ENCODE assay signal across 29 cellular contexts in genomic region chr18:12497839-12498238, GRCh38.
"Had no signal": no experiment of that assay in that cellular context is flagged by ENCODE, and none has a peak within 500 bp of the region (broad histone marks: within the 10 kb centered on the region; RNA-seq: fewer than 3 reads in every experiment).

No MANE protein-coding gene starts in this region.

- H3K9ac ChIP-seq: neural progenitor cell, parathyroid adenoma had no signal

- H3K4me1 ChIP-seq: neural progenitor cell, parathyroid adenoma, psoas muscle, right lobe of liver, sigmoid colon, suprapubic skin, testis, tibial artery, transverse colon, vagina had no signal

- H3K4me2 ChIP-seq: neural progenitor cell had no signal

- H3K4me3 Mint-ChIP-seq: naive thymus-derived CD4-positive, alpha-beta T cell; natural killer cell; nephron; neural progenitor cell; stimulated activated memory B cell treated with anti-CD40 and anti-IgM and Interleukin-4, amounts not matched to agents 10 μg/mL and 1 μg/mL and 100 μg/mL, for 72 hours; stimulated activated naive CD8-positive, alpha-beta T cell treated with anti-CD3 and anti-CD28 coated beads, Interleukin-15, amount 100 ng/mL, for 72 hours; type B pancreatic cell had no signal

- H3K27ac ChIP-seq: neural progenitor cell, ovary, parathyroid adenoma, psoas muscle, right lobe of liver, sigmoid colon, suprapubic skin, testis, tibial artery, transverse colon, vagina had no signal

- DNase-seq: naive thymus-derived CD4-positive, alpha-beta T cell; natural killer cell; occipital lobe; ovary; posterior cingulate gyrus; psoas muscle; right cardiac atrium; right lobe of liver; sigmoid colon; small intestine; stimulated activated CD4-positive, alpha-beta T cell treated with anti-CD3 and anti-CD28 coated beads, Interleukin-1b, Interleukin-23, amount 100 ng/mL, for 48 hours; stimulated activated CD4-positive, alpha-beta T cell treated with anti-CD3 and anti-CD28 coated beads, Interleukin-4, amount 100 ng/mL, for 1 hour; stimulated activated CD4-positive, alpha-beta T cell treated with anti-CD3 and anti-CD28 coated beads, Interleukin-4, amount 100 ng/mL, for 4 hours; stimulated activated CD8-positive, alpha-beta memory T cell treated with anti-CD3 and anti-CD28 coated beads, Interleukin-4, amount 100 ng/mL, for 48 hours; stimulated activated naive CD4-positive, alpha-beta T cell; stimulated activated naive CD8-positive, alpha-beta T cell treated with anti-CD3 and anti-CD28 coated beads, Interleukin-15, amount 100 ng/mL, for 72 hours; stimulated activated naive CD8-positive, alpha-beta T cell treated with anti-CD3 and anti-CD28 coated beads, Interleukin-15, Interleukin-2, amounts not matched to agents 100 U/mL and 50 U/mL, for 24 hours; substantia nigra; testis; tibial artery; transverse colon had no signal

- H3K4me1 Mint-ChIP-seq: nephron; neural progenitor cell; stimulated activated memory B cell treated with anti-CD40 and anti-IgM and Interleukin-4, amounts not matched to agents 10 μg/mL and 1 μg/mL and 100 μg/mL, for 72 hours; stimulated activated naive CD8-positive, alpha-beta T cell treated with anti-CD3 and anti-CD28 coated beads, Interleukin-15, amount 100 ng/mL, for 72 hours had no signal

- H3K36me3 ChIP-seq: neural progenitor cell, ovary, right lobe of liver, transverse colon had no signal

- H3K27me3 ChIP-seq: neural progenitor cell, ovary, right lobe of liver, sigmoid colon, suprapubic skin, testis, tibial artery, transverse colon, vagina had no signal

- H3K27me3 Mint-ChIP-seq: naive thymus-derived CD4-positive, alpha-beta T cell; progenitor cell of endocrine pancreas; stimulated activated memory B cell treated with anti-CD40 and anti-IgM and Interleukin-4, amounts not matched to agents 10 μg/mL and 1 μg/mL and 100 μg/mL, for 72 hours; stimulated activated naive CD8-positive, alpha-beta T cell treated with anti-CD3 and anti-CD28 coated beads, Interleukin-15, amount 100 ng/mL, for 72 hours; type B pancreatic cell had no signal

- H3K27ac Mint-ChIP-seq: naive thymus-derived CD4-positive, alpha-beta T cell; natural killer cell; nephron; neural progenitor cell; stimulated activated memory B cell treated with anti-CD40 and anti-IgM and Interleukin-4, amounts not matched to agents 10 μg/mL and 1 μg/mL and 100 μg/mL, for 72 hours; type B pancreatic cell had no signal

- H3K79me2 ChIP-seq: parathyroid adenoma had no signal

- H3K9me3 ChIP-seq: ovary, psoas muscle, right lobe of liver, sigmoid colon, suprapubic skin, testis, tibial artery, transverse colon, vagina had no signal

- H3K9me3 Mint-ChIP-seq: naive thymus-derived CD4-positive, alpha-beta T cell; natural killer cell; nephron; neural progenitor cell; stimulated activated memory B cell treated with anti-CD40 and anti-IgM and Interleukin-4, amounts not matched to agents 10 μg/mL and 1 μg/mL and 100 μg/mL, for 72 hours; stimulated activated naive CD8-positive, alpha-beta T cell treated with anti-CD3 and anti-CD28 coated beads, Interleukin-15, amount 100 ng/mL, for 72 hours; type B pancreatic cell had no signal

- FAIRE-seq: small intestine had no signal

- H2AFZ ChIP-seq: neural progenitor cell, parathyroid adenoma had no signal

- ATAC-seq: naive thymus-derived CD4-positive, alpha-beta T cell; natural killer cell; psoas muscle; right cardiac atrium; right lobe of liver; stimulated activated memory B cell treated with anti-CD40 and anti-IgM and Interleukin-4, amounts not matched to agents 10 μg/mL and 1 μg/mL and 100 μg/mL, for 72 hours; stimulated activated naive CD8-positive, alpha-beta T cell treated with anti-CD3 and anti-CD28 coated beads, Interleukin-15, amount 100 ng/mL, for 72 hours; stimulated activated naive CD8-positive, alpha-beta T cell treated with anti-CD3 and anti-CD28 coated beads, Interleukin-15, Interleukin-2, amounts not matched to agents 100 U/mL and 50 U/mL, for 24 hours had no signal

- H3K4me3 ChIP-seq: neural progenitor cell, ovary, psoas muscle, right lobe of liver, sigmoid colon, suprapubic skin, testis, tibial artery, transverse colon, vagina had no signal

- H3K36me3 Mint-ChIP-seq: natural killer cell; stimulated activated memory B cell treated with anti-CD40 and anti-IgM and Interleukin-4, amounts not matched to agents 10 μg/mL and 1 μg/mL and 100 μg/mL, for 72 hours had no signal
